9 cellular contexts compared by ENCODE assay signal in genomic region chr18:904135-905090, GRCh38. TPM values are rescaled to one million over a fixed set of nuclear protein-coding genes. Genes with fewer than 3 reads are reported as not detected.
DNase-seq lines count a peak whose midpoint lies in the region; ATAC-seq, FAIRE-seq and TF ChIP-seq lines count a peak whose summit lies in the region.
"Had no signal": no experiment of that assay in that cellular context is flagged by ENCODE, and none has a peak within 500 bp of the region (broad histone marks: within the 10 kb centered on the region; RNA-seq: fewer than 3 reads in every experiment).

ADCYAP1 (plus strand) TSS chr18:904871; CDS start chr18:905387, 516 bp downstream.

- H2BK120ac ChIP-seq in H1 (replicated peaks; ENCODE audit: low read depth, low read length) = no peak within 1 kb of the TSS

- TF ChIP-seq POLR2A in H1 (IDR thresholded peaks at IDR 0.05; ENCODE audit: control extremely low read depth in 1 of 2, low read depth in 2 of 2, low read length in 2 of 2) = no peak

- CTCF ChIA-PET in H1 (lab: Charles Lee; ENCODE audit: partially characterized antibody) = interaction anchor here (0.9 to 1.6 kb wide), 12 partner anchors 8 to 348 kb away, joined by 3 to 7 read pairs (median 4); no protein-coding TSS in a partner anchor

- no peak within 1 kb of the TSS for H4K91ac ChIP-seq in H1 (replicated peaks; ENCODE audit: insufficient read length, low read length)

- no peak for FAIRE-seq in H1 (lab: Jason Lieb, UNC)
- no peak for FAIRE-seq in HTR-8/SVneo (lab: Jason Lieb, UNC)

- no peak within 1 kb of the TSS for H2AK5ac ChIP-seq in H1 (ENCODE audit: low read depth, low read length)

- TF ChIP-seq CTCF in H1 (IDR thresholded peaks at IDR 0.05; ENCODE audit: control extremely low read depth in 1 of 3, insufficient read depth in 1 of 3, low read depth in 1 of 3, low read length in 3 of 3) (peak; percentile 21 to 39 (median 25); a peak in 3 of 4 replicates), upper lobe of right lung (IDR thresholded peaks at IDR 0.05) (no peak)

- 0 out of 2 replicates have a peak within 1 kb of the TSS, but pooled peaks have one; percentile 72 for H2BK20ac ChIP-seq in H1 (ENCODE audit: low read length)

- peak within 1 kb of the TSS; percentile 40 to 68 (median 47); a peak in 7 of 8 replicates for H3K4me3 ChIP-seq in H1 (ENCODE audit: extremely low read depth in 1 of 4, insufficient read depth in 2 of 4, low read depth in 3 of 4, low read length in 4 of 4)
- no peak within 1 kb of the TSS for H3K4me3 ChIP-seq in upper lobe of right lung

- peaks cover 0 to 6% (median 0%) of the 10 kb centered on the region in 4 experiments; a peak in 1 of 8 replicates for H3K36me3 ChIP-seq in H1 (ENCODE audit: control insufficient read depth in 2 of 4, insufficient read depth in 4 of 4, low read length in 3 of 4)
- H3K36me3 ChIP-seq in upper lobe of right lung = no peaks in the 10 kb centered on the region

- H3K27me3 Mint-ChIP-seq in activated T-cell treated with anti-CD3 and anti-CD28 coated beads, Interleukin-2, amount 50 U/mL, for 24 hours = peaks cover 87% of the 10 kb centered on the region
- peaks cover 77% of the 10 kb centered on the region for H3K27me3 Mint-ChIP-seq in activated T-cell treated with anti-CD3 and anti-CD28 coated beads, Interleukin-2, amount 50 U/mL, for 4 hours (ENCODE audit: low read depth)

- no peak within 1 kb of the TSS for H4K5ac ChIP-seq in H1 (ENCODE audit: insufficient read length, low read depth, low read length)

- no peak within 1 kb of the TSS for H3K56ac ChIP-seq in H1 (replicated peaks; ENCODE audit: insufficient read length, low read depth, low read length)

- 0 out of 2 replicates have a peak within 1 kb of the TSS, but pooled peaks have one; percentile 8 for H4K8ac ChIP-seq in H1 (ENCODE audit: extremely low read depth, insufficient read depth, low read length)

- TF ChIP-seq RAD21 in H1 (IDR thresholded peaks at IDR 0.05 in 1 of 2, conservative IDR thresholded peaks at IDR 0.05 in 1 of 2; ENCODE audit: low read depth in 2 of 2, low read length in 2 of 2) = peak in 1 of 2 experiments; percentile 29; a peak in 2 of 4 replicates

- H2AFZ ChIP-seq in H1 (ENCODE audit: low read length) = no peak within 1 kb of the TSS

- H3K9ac ChIP-seq in H1 (replicated peaks in 1 of 4; ENCODE audit: extremely low read depth in 1 of 4, low read depth in 3 of 4, low read length in 3 of 4) = no peak within 1 kb of the TSS

- POLR2A ChIA-PET in H1 (lab: Charles Lee; ENCODE audit: partially characterized antibody) = interaction anchor here (0.9 to 1.0 kb wide), 2 partner anchors 188 to 315 kb away, joined by 3 read pairs; no protein-coding TSS in a partner anchor

- no peak within 1 kb of the TSS for H2BK5ac ChIP-seq in H1 (ENCODE audit: low read depth, low read length)

- H3K4ac ChIP-seq in H1 (replicated peaks; ENCODE audit: insufficient read length, low read depth, low read length) = no peak within 1 kb of the TSS

- no peak within 1 kb of the TSS for H3K23ac ChIP-seq in H1 (ENCODE audit: insufficient read length)

- H3K27ac ChIP-seq in H1 (ENCODE audit: low read depth, low read length) = no peak within 1 kb of the TSS
- H3K27ac ChIP-seq in upper lobe of right lung = no peak within 1 kb of the TSS

- peaks cover 9% of the 10 kb centered on the region for H3K9me3 Mint-ChIP-seq in activated T-cell treated with anti-CD3 and anti-CD28 coated beads, Interleukin-2, amount 50 U/mL, for 24 hours
- H3K9me3 Mint-ChIP-seq in activated T-cell treated with anti-CD3 and anti-CD28 coated beads, Interleukin-2, amount 50 U/mL, for 4 hours = no peaks in the 10 kb centered on the region
- H3K9me3 Mint-ChIP-seq in stimulated activated effector memory CD8-positive, alpha-beta T cell treated with anti-CD3 and anti-CD28 coated beads, Interleukin-12 subunit alpha, Interleukin-12 subunit beta, amount 100 ng/mL, for 72 hours = peaks cover 3% of the 10 kb centered on the region

- no peak within 1 kb of the TSS for H3K14ac ChIP-seq in H1 (ENCODE audit: insufficient read length)

- no peak within 1 kb of the TSS for H3K4me3 Mint-ChIP-seq in activated T-cell treated with anti-CD3 and anti-CD28 coated beads, Interleukin-2, amount 50 U/mL, for 24 hours
- no peak within 1 kb of the TSS for H3K4me3 Mint-ChIP-seq in activated T-cell treated with anti-CD3 and anti-CD28 coated beads, Interleukin-2, amount 50 U/mL, for 4 hours
- H3K4me3 Mint-ChIP-seq in stimulated activated effector memory CD8-positive, alpha-beta T cell treated with anti-CD3 and anti-CD28 coated beads, Interleukin-12 subunit alpha, Interleukin-12 subunit beta, amount 100 ng/mL, for 72 hours = peak within 1 kb of the TSS; percentile 61

- H3K79me2 ChIP-seq in H1 (ENCODE audit: control insufficient read depth in 1 of 2, insufficient read depth in 2 of 2, low read length in 2 of 2) = no peaks in the 10 kb centered on the region

- peak within 1 kb of the TSS; percentile 91 to 93 for H3K4me2 ChIP-seq in H1 (ENCODE audit: insufficient read depth in 1 of 2, low read depth in 2 of 2, low read length in 2 of 2)

- peak within 1 kb of the TSS; percentile 78 for H3K18ac ChIP-seq in H1 (ENCODE audit: extremely low read depth, low read length)

- H3K4me1 ChIP-seq in H1 (replicated peaks in 1 of 4; ENCODE audit: control insufficient read depth in 3 of 4, insufficient read depth in 4 of 4, low read length in 3 of 4) (peaks cover 3 to 29% (median 12%) of the 10 kb centered on the region in 4 experiments; a peak in 6 of 7 replicates), upper lobe of right lung (peaks cover 27% of the 10 kb centered on the region)

- no peaks in the 10 kb centered on the region for H3K79me1 ChIP-seq in H1 (ENCODE audit: low read depth, low read length)

- no peak within 1 kb of the TSS for H3K27ac Mint-ChIP-seq in activated T-cell treated with anti-CD3 and anti-CD28 coated beads, Interleukin-2, amount 50 U/mL, for 24 hours
- H3K27ac Mint-ChIP-seq in stimulated activated effector memory CD8-positive, alpha-beta T cell treated with anti-CD3 and anti-CD28 coated beads, Interleukin-12 subunit alpha, Interleukin-12 subunit beta, amount 100 ng/mL, for 72 hours = no peak within 1 kb of the TSS
- H3K27ac Mint-ChIP-seq: IgD-negative memory B cell had no signal

- H2BK12ac ChIP-seq in H1 (ENCODE audit: low read depth, low read length) = no peak within 1 kb of the TSS

- peaks cover 21% of the 10 kb centered on the region; the same call in 1 of the 2 replicates for H3K23me2 ChIP-seq in H1 (ENCODE audit: low read depth, low read length)

- peak; percentile 30 for DNase-seq in activated T-cell treated with anti-CD3 and anti-CD28 coated beads, Interleukin-2, amount 50 U/mL, for 24 hours
- DNase-seq in activated T-cell treated with anti-CD3 and anti-CD28 coated beads, Interleukin-2, amount 50 U/mL, for 4 hours = no peak
- peak; percentile 27 for DNase-seq in NCI-H446 treated with DMSO at 0.1 percent for 48 hours (lab: John Stamatoyannopoulos, UW)
- DNase-seq in H1 (ENCODE audit: low read depth in 1 of 2, low spot score in 2 of 2) = no peak
- DNase-seq in stimulated activated effector memory CD8-positive, alpha-beta T cell treated with anti-CD3 and anti-CD28 coated beads, Interleukin-12 subunit alpha, Interleukin-12 subunit beta, amount 100 ng/mL, for 72 hours (ENCODE audit: low spot score in 2 of 2) = no peak
- DNase-seq in HTR-8/SVneo (ENCODE audit: insufficient read length, low spot score) = no peak
- DNase-seq in NAMALWA (ENCODE audit: low spot score) = no peak
- DNase-seq in upper lobe of right lung = no peak

- TF ChIP-seq EP300 in H1 (IDR thresholded peaks at IDR 0.05; ENCODE audit: borderline replicate concordance in 1 of 2, low read depth in 2 of 2, low read length in 2 of 2) = no peak

- H3K9me3 ChIP-seq in H1 (ENCODE audit: insufficient read depth in 2 of 2, low read depth in 1 of 2, low read length in 1 of 2) (no peaks in the 10 kb centered on the region; a peak in 1 of 4 replicates), upper lobe of right lung (no peaks in the 10 kb centered on the region)

- H3K36me3 Mint-ChIP-seq in activated T-cell treated with anti-CD3 and anti-CD28 coated beads, Interleukin-2, amount 50 U/mL, for 24 hours (ENCODE audit: low read depth) = no peaks in the 10 kb centered on the region
- H3K36me3 Mint-ChIP-seq in activated T-cell treated with anti-CD3 and anti-CD28 coated beads, Interleukin-2, amount 50 U/mL, for 4 hours (ENCODE audit: insufficient read depth) = peaks cover 1% of the 10 kb centered on the region
- no peaks in the 10 kb centered on the region for H3K36me3 Mint-ChIP-seq in stimulated activated effector memory CD8-positive, alpha-beta T cell treated with anti-CD3 and anti-CD28 coated beads, Interleukin-12 subunit alpha, Interleukin-12 subunit beta, amount 100 ng/mL, for 72 hours

- peaks cover 4 to 11% of the 10 kb centered on the region in 2 experiments for H4K20me1 ChIP-seq in H1 (replicated peaks in 1 of 2; ENCODE audit: control insufficient read depth in 1 of 2, insufficient read depth in 2 of 2, low read length in 2 of 2)

- ATAC-seq in activated T-cell treated with anti-CD3 and anti-CD28 coated beads, Interleukin-2, amount 50 U/mL, for 4 hours = no peak
- no peak for ATAC-seq in stimulated activated effector memory CD8-positive, alpha-beta T cell treated with anti-CD3 and anti-CD28 coated beads, Interleukin-12 subunit alpha, Interleukin-12 subunit beta, amount 100 ng/mL, for 72 hours
- ATAC-seq in upper lobe of right lung = no peak

- H2BK15ac ChIP-seq in H1 (ENCODE audit: low read length) = no peak within 1 kb of the TSS

- peaks cover 64 to 87% (median 76%) of the 10 kb centered on the region in 4 experiments for H3K27me3 ChIP-seq in H1 (replicated peaks in 1 of 4; ENCODE audit: control insufficient read depth in 3 of 4, extremely low read depth in 1 of 4, insufficient read depth in 3 of 4, low read length in 3 of 4)
- peaks cover 87% of the 10 kb centered on the region for H3K27me3 ChIP-seq in upper lobe of right lung

- H3K4me1 Mint-ChIP-seq in activated T-cell treated with anti-CD3 and anti-CD28 coated beads, Interleukin-2, amount 50 U/mL, for 24 hours (ENCODE audit: low read depth) = peaks cover 32% of the 10 kb centered on the region
- H3K4me1 Mint-ChIP-seq in activated T-cell treated with anti-CD3 and anti-CD28 coated beads, Interleukin-2, amount 50 U/mL, for 4 hours (ENCODE audit: low read depth) = peaks cover 20% of the 10 kb centered on the region
- H3K4me1 Mint-ChIP-seq in stimulated activated effector memory CD8-positive, alpha-beta T cell treated with anti-CD3 and anti-CD28 coated beads, Interleukin-12 subunit alpha, Interleukin-12 subunit beta, amount 100 ng/mL, for 72 hours = peaks cover 22% of the 10 kb centered on the region

- WGBS in H1 (ENCODE audit: extremely low coverage in 1 of 2, insufficient coverage in 1 of 2, insufficient read length in 1 of 2, insufficient replicate concordance in 2 of 2, low coverage in 1 of 2, low lambda C conversion rate in 2 of 2, missing lambda C conversion rate in 1 of 2), 2 experiments = 10% methylated on average over 48 of the region's 52 CpGs; no CpG with 5 or more reads in 1 of the 2 experiments

- intact Hi-C loops in upper lobe of right lung (cut with DNase I) = no loop called here

RNA-seq across cellular contexts. Expression of gene ADCYAP1, which starts in this region (rescaled TPM):
- not detected for total RNA-seq in activated T-cell treated with anti-CD3 and anti-CD28 coated beads, Interleukin-2, amount 50 U/mL, for 4 hours
- total RNA-seq in H1 (2021; fragmentation: NEBNext Ultra II Directional; extraction: Animal tissue kit (Norgen Biotek cat#: 25700)) = not detected in 2 replicates
- 0.02 and 0.14 TPM in 2 replicates for polyA plus RNA-seq in H1 (2011; rRNA removed)
- 0.03 TPM for polyA plus RNA-seq in H1 (2011; cell fraction: cytosol; rRNA removed)
- not detected for polyA plus RNA-seq in H1 (2011; cell fraction: nucleus; rRNA removed)
- polyA plus RNA-seq in H1 (2012, experiment 1 of 2) = not detected in 4 replicates
- polyA plus RNA-seq in H1 (2012, experiment 2 of 2) = not detected
- polyA plus RNA-seq in H1 (2013, experiment 1 of 2) = not detected
- polyA plus RNA-seq in H1 (2013, experiment 2 of 2) = not detected
- polyA minus RNA-seq in H1 (2011; rRNA and poly(A)+ RNA removed) = not detected in 2 replicates
- not detected for polyA minus RNA-seq in H1 (2011; cell fraction: cytosol; rRNA and poly(A)+ RNA removed)
- polyA minus RNA-seq in H1 (2011; cell fraction: nucleus; rRNA and poly(A)+ RNA removed) = not detected
- total RNA-seq in upper lobe of right lung = 1.5 TPM
- polyA plus RNA-seq: IgD-negative memory B cell had no signal

Comparison
In these comparisons a context has a peak if more than half of its experiments do, and no peak if none do; other contexts are left out.
1. DNase-seq: peak in activated T-cell treated with anti-CD3 and anti-CD28 coated beads, Interleukin-2, amount 50 U/mL, for 24 hours (single experiment) and NCI-H446 treated with DMSO at 0.1 percent for 48 hours (single experiment); none in activated T-cell treated with anti-CD3 and anti-CD28 coated beads, Interleukin-2, amount 50 U/mL, for 4 hours (single experiment), H1 (0 of 2), stimulated activated effector memory CD8-positive, alpha-beta T cell treated with anti-CD3 and anti-CD28 coated beads, Interleukin-12 subunit alpha, Interleukin-12 subunit beta, amount 100 ng/mL, for 72 hours (0 of 2), HTR-8/SVneo (single experiment), NAMALWA (single experiment) and upper lobe of right lung (single experiment).